Comparison of ENCODE assay signal across 22 cellular contexts in the genomic region with DNA sequence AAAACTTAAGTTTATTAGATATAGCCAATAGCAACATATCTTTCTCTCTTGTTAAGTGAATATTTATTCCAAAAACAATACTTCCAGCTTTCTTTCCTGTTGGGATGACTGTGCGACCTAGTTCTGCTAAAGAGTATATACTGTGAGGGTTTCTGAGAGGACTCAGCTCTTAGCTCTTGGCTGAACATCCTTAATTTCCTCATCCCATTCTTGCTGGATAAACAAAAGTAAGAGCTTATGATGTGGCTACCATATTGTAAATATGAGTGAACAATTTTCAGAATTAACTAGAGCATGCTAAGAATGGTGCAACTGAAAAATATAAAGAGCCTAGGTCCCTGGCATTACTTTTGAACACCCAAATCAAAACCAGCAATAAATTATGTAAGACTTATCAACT.
DNase-seq lines count a peak whose midpoint lies in the region; ATAC-seq and TF ChIP-seq lines count a peak whose summit lies in the region.
"Had no signal": no experiment of that assay in that cellular context is flagged by ENCODE, and none has a peak within 500 bp of the region (broad histone marks: within the 10 kb centered on the region; RNA-seq: fewer than 3 reads in every experiment).

No MANE protein-coding gene starts in this region.

- no peak overlapping the region for H2BK15ac ChIP-seq in H9 (ENCODE audit: low read depth, low read length)

- H3K27ac ChIP-seq in mammary epithelial cell (ENCODE audit: insufficient read depth, low read depth, low read length) (no peak overlapping the region), H9 (ENCODE audit: insufficient read length, low read depth, low read length) (no peak overlapping the region)

- H3K79me2 ChIP-seq in mammary epithelial cell (ENCODE audit: insufficient read depth, low read length) (no peaks in the 10 kb centered on the region), H9 (ENCODE audit: insufficient read depth, low read length) (no peaks in the 10 kb centered on the region)

- no peak overlapping the region for H3K14ac ChIP-seq in H9 (ENCODE audit: insufficient read depth, low read length)

- H3K23ac ChIP-seq in H9 (ENCODE audit: insufficient read length, low read depth, low read length) = no peak overlapping the region

- H3K9me3 ChIP-seq in mucosa of descending colon (no peaks in the 10 kb centered on the region), mammary epithelial cell (replicated peaks; ENCODE audit: insufficient read depth, low read length) (no peaks in the 10 kb centered on the region), H9 (ENCODE audit: control insufficient read depth, low read depth, low read length) (no peaks in the 10 kb centered on the region)
- H3K9me3 ChIP-seq: BE2C had no signal

- in situ Hi-C loops in mammary epithelial cell (cut with MboI; ENCODE audit: low sequenced_read_pairs in 2 of 2) = no loop called here

- H2BK120ac ChIP-seq in H9 (ENCODE audit: low read depth, low read length, poor library complexity, severe bottlenecking) = no peak overlapping the region

- dilution Hi-C loops in mammary epithelial cell (cut with HindIII; ENCODE audit: low sequenced_read_pairs) = no loop called here

- no peaks in the 10 kb centered on the region for H3K4me1 Mint-ChIP-seq in H9
- H3K4me1 Mint-ChIP-seq: CD4-positive, CD25-positive, alpha-beta regulatory T cell; CD8-positive, alpha-beta memory T cell; GM23338 had no signal

- WGBS in mammary epithelial cell (ENCODE audit: low coverage, missing lambda C conversion rate) = 100% methylated on average over 1 of the region's 1 CpG
- no CpG with 5 or more reads among the region's 1 CpG for WGBS in H9 (ENCODE audit: extremely low coverage, insufficient read length, low lambda C conversion rate)

- H3K36me3 Mint-ChIP-seq in H9 (ENCODE audit: insufficient read depth in 1 of 3, low read depth in 3 of 3) = no peaks in the 10 kb centered on the region
- H3K36me3 Mint-ChIP-seq: CD4-positive, CD25-positive, alpha-beta regulatory T cell; CD8-positive, alpha-beta memory T cell had no signal

- peak; percentile 26 for ATAC-seq in mucosa of descending colon
- ATAC-seq in left ventricle myocardium superior = no peak
- ATAC-seq in Right ventricle myocardium inferior = no peak
- ATAC-seq: GM12878, GM23338, HepG2 had no signal

- no peak overlapping the region for H2AFZ ChIP-seq in mammary epithelial cell (ENCODE audit: low read depth, low read length)
- no peak overlapping the region for H2AFZ ChIP-seq in H9 (ENCODE audit: low read length)
- H2AFZ ChIP-seq: GM23338 had no signal

- H3K4me3 ChIP-seq in AG10803 (ENCODE audit: low read length) = no peak overlapping the region
- no peak overlapping the region for H3K4me3 ChIP-seq in mucosa of descending colon
- H3K4me3 ChIP-seq in mammary epithelial cell (replicated peaks in 1 of 3; ENCODE audit: insufficient read depth in 1 of 3, low read depth in 2 of 3, low read length in 3 of 3) = no peak overlapping the region
- H3K4me3 ChIP-seq: GM12878, GM23338 had no signal

- no peak overlapping the region for H2BK5ac ChIP-seq in H9 (ENCODE audit: insufficient read length, low read length)

- no peak overlapping the region for H3K4me3 Mint-ChIP-seq in H9
- H3K4me3 Mint-ChIP-seq: CD4-positive, CD25-positive, alpha-beta regulatory T cell; CD8-positive, alpha-beta memory T cell; GM23338 had no signal

- H4K5ac ChIP-seq in H9 (ENCODE audit: insufficient read length, low read depth, low read length) = no peak overlapping the region

- peak; percentile 33 for DNase-seq in AG10803 (ENCODE audit: low read depth)
- DNase-seq in amniotic epithelial cell (ENCODE audit: low read depth) = peak; percentile 81
- peak; percentile 89 for DNase-seq in fibroblast of peridontal ligament (ENCODE audit: extremely low read depth)
- no peak for DNase-seq in mucosa of descending colon
- DNase-seq in mammary epithelial cell = no peak
- DNase-seq in left ventricle myocardium superior = no peak
- DNase-seq in Right ventricle myocardium inferior (ENCODE audit: missing footprints) = no peak
- no peak for DNase-seq in H9
- DNase-seq: 8988T; BE2C; C1 segment of cervical spinal cord; CD4-positive, CD25-positive, alpha-beta regulatory T cell; CD8-positive, alpha-beta memory T cell; COR-L47; DMS 273 treated with DMSO at 0.1 percent for 48 hours; DMS53; DND-41; EL; H7 had no signal

- intact Hi-C loops in mucosa of descending colon (cut with DNase I, micrococcal nuclease) (no loop called here), mammary epithelial cell (cut with micrococcal nuclease) (no loop called here), left ventricle myocardium superior (cut with micrococcal nuclease) (no loop called here), Right ventricle myocardium inferior (cut with DNase I) (no loop called here)

- H4K20me1 ChIP-seq in mammary epithelial cell (ENCODE audit: insufficient read depth, low read length) = no peaks in the 10 kb centered on the region
- no peaks in the 10 kb centered on the region for H4K20me1 ChIP-seq in H9 (ENCODE audit: control insufficient read depth, insufficient read depth, insufficient read length)

- no peak overlapping the region for H3K9ac ChIP-seq in mammary epithelial cell (ENCODE audit: insufficient read depth, low read length)
- H3K9ac ChIP-seq in H9 (ENCODE audit: extremely low read depth, insufficient read length, low read length) = no peak overlapping the region

- CTCF ChIA-PET in mammary epithelial cell (lab: Charles Lee; ENCODE audit: low non-redundant PET) = no interaction called here

- no peaks in the 10 kb centered on the region for H3K9me3 Mint-ChIP-seq in H9
- H3K9me3 Mint-ChIP-seq: GM23338 had no signal

- H3K4me1 ChIP-seq in mucosa of descending colon (ENCODE audit: low read depth) (no peaks in the 10 kb centered on the region), mammary epithelial cell (ENCODE audit: insufficient read depth, low read length) (no peaks in the 10 kb centered on the region), H9 (ENCODE audit: insufficient read depth, low read length) (no peaks in the 10 kb centered on the region)
- H3K4me1 ChIP-seq: BE2C had no signal

- H4K8ac ChIP-seq in H9 (replicated peaks; ENCODE audit: insufficient read length, low read depth, low read length) = no peak overlapping the region

- no peak overlapping the region for H2AK5ac ChIP-seq in H9 (ENCODE audit: insufficient read length, low read length)

- TF ChIP-seq CTCF in AG10803 (conservative IDR thresholded peaks at IDR 0.05; ENCODE audit: low read length) (no peak), mucosa of descending colon (IDR thresholded peaks at IDR 0.05) (no peak), mammary epithelial cell (conservative IDR thresholded peaks at IDR 0.05 in 1 of 2, IDR thresholded peaks at IDR 0.05 in 1 of 2; ENCODE audit: extremely low read depth in 1 of 2, insufficient read depth in 1 of 2, low read depth in 1 of 2, low read length in 2 of 2) (no peak), H9 (conservative IDR thresholded peaks at IDR 0.05) (no peak)

- no peak overlapping the region for H2BK20ac ChIP-seq in H9 (ENCODE audit: low read depth, low read length, poor library complexity, severe bottlenecking)

- H3K23me2 ChIP-seq in H9 (ENCODE audit: insufficient read length, low read depth, low read length, poor library complexity, severe bottlenecking) = no peaks in the 10 kb centered on the region

- no peak overlapping the region for H3K27ac Mint-ChIP-seq in H9
- H3K27ac Mint-ChIP-seq: CD4-positive, CD25-positive, alpha-beta regulatory T cell; CD8-positive, alpha-beta memory T cell; GM23338 had no signal

- no peaks in the 10 kb centered on the region for H3K36me3 ChIP-seq in mucosa of descending colon (ENCODE audit: low read depth)
- H3K36me3 ChIP-seq in mammary epithelial cell (ENCODE audit: insufficient read depth, low read length) = no peaks in the 10 kb centered on the region
- H3K36me3 ChIP-seq: BE2C had no signal

- no peaks in the 10 kb centered on the region; the same call in 1 of the 2 replicates for H3K27me3 Mint-ChIP-seq in H9 (ENCODE audit: low read depth)
- H3K27me3 Mint-ChIP-seq: CD4-positive, CD25-positive, alpha-beta regulatory T cell; CD8-positive, alpha-beta memory T cell had no signal

- H3K27me3 ChIP-seq in mammary epithelial cell (ENCODE audit: insufficient read depth, low read length) (peaks cover 2% of the 10 kb centered on the region), H9 (ENCODE audit: insufficient read depth, low read length) (no peaks in the 10 kb centered on the region)
- H3K27me3 ChIP-seq: BE2C had no signal

- no peak overlapping the region for H4K91ac ChIP-seq in H9 (ENCODE audit: insufficient read length, low read depth, low read length)

- no peak overlapping the region for H3K56ac ChIP-seq in H9 (ENCODE audit: insufficient read length, low read depth, low read length)

- H3K4ac ChIP-seq in H9 (ENCODE audit: low read depth, low read length) = no peak overlapping the region

- no peak overlapping the region for H3K18ac ChIP-seq in H9 (ENCODE audit: insufficient read length, low read depth, low read length)

- no peak overlapping the region for H3K4me2 ChIP-seq in mammary epithelial cell (ENCODE audit: insufficient read depth, low read depth, low read length)
- no peak overlapping the region for H3K4me2 ChIP-seq in H9 (ENCODE audit: insufficient read depth, insufficient read length, low read length)
- H3K4me2 ChIP-seq: GM23338 had no signal

- BruUV-seq in mammary epithelial cell (replicated peaks; lab: Mats Ljungman, UMichigan) = no TSS peak

- H3K79me1 ChIP-seq in H9 (ENCODE audit: insufficient read depth, low read depth, low read length, poor library complexity, severe bottlenecking) = no peaks in the 10 kb centered on the region

- no peak overlapping the region for H3T11ph ChIP-seq in H9 (ENCODE audit: low read length)

- H2BK12ac ChIP-seq in H9 (ENCODE audit: insufficient read length, low read depth, low read length) = no peak overlapping the region

Comparison
In these comparisons a context has a peak if more than half of its experiments do, and no peak if none do; other contexts are left out.
1. DNase-seq: peak in AG10803 (single experiment), amniotic epithelial cell (single experiment) and fibroblast of peridontal ligament (single experiment); none in mucosa of descending colon (0 of 3), mammary epithelial cell (single experiment), left ventricle myocardium superior (single experiment), Right ventricle myocardium inferior (single experiment) and H9 (single experiment).